Comparison of ENCODE assay signal across 28 cellular contexts in the genomic region with DNA sequence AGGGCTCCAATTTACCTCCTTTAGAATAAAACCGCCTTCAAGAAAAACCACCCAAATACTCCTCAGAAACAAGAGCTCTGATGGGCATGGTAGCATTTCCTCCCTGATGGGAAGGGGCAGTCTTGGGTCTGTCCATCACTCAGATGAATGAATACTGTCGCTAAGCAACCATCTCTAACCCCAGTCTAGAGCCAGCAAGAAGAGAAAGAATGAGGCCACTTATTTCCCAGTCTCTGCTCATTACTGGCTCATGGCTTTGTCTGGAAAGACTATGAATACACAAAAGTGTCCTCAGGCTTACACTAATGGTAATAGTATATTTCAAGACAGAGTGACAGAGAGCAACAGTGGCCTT. TPM values are rescaled to one million over a fixed set of nuclear protein-coding genes. Genes with fewer than 3 reads are reported as not detected.
DNase-seq lines count a peak whose midpoint lies in the region; ATAC-seq and TF ChIP-seq lines count a peak whose summit lies in the region.
"Had no signal": no experiment of that assay in that cellular context is flagged by ENCODE, and none has a peak within 500 bp of the region (broad histone marks: within the 10 kb centered on the region; RNA-seq: fewer than 3 reads in every experiment).

No MANE protein-coding gene starts in this region.

- no peak overlapping the region for H3K27ac Mint-ChIP-seq in GM23338
- no peak overlapping the region for H3K27ac Mint-ChIP-seq in endodermal cell
- no peak overlapping the region for H3K27ac Mint-ChIP-seq in endothelial cell (ENCODE audit: unreplicated experiment)
- no peak overlapping the region for H3K27ac Mint-ChIP-seq in activated naive CD4-positive, alpha-beta T cell treated with anti-CD3 and anti-CD28 coated beads, Interleukin-2, amount 50 U/mL, for 72 hours
- H3K27ac Mint-ChIP-seq: activated naive CD8-positive, alpha-beta T cell treated with anti-CD3 and anti-CD28 coated beads, Interleukin-2, amount 50 U/mL, for 24 hours; type B pancreatic cell had no signal

- peak; percentile 57 for ATAC-seq in GM23338
- no peak for ATAC-seq in GM21360 (IDR thresholded peaks at IDR 0.05; ENCODE audit: unreplicated experiment)
- no peak for ATAC-seq in activated naive CD4-positive, alpha-beta T cell treated with anti-CD3 and anti-CD28 coated beads, Interleukin-2, amount 50 U/mL, for 72 hours
- ATAC-seq: activated naive CD8-positive, alpha-beta T cell treated with anti-CD3 and anti-CD28 coated beads, Interleukin-2, amount 50 U/mL, for 24 hours; SK-N-SH treated with all-trans-retinoic acid at 6 μM for 48 hours had no signal

- no peak for TF ChIP-seq RAD21 in neural cell (conservative IDR thresholded peaks at IDR 0.05)

- H3K9me3 ChIP-seq in NT2/D1 (ENCODE audit: insufficient read depth, low read length) (no peaks in the 10 kb centered on the region), endodermal cell (ENCODE audit: control insufficient read depth, low read length) (no peaks in the 10 kb centered on the region), neural cell (ENCODE audit: low read length) (no peaks in the 10 kb centered on the region), suprapubic skin (no peaks in the 10 kb centered on the region)
- H3K9me3 ChIP-seq: esophagus squamous epithelium, right atrium auricular region, stomach had no signal

- H3K9me3 Mint-ChIP-seq in GM23338 = no peaks in the 10 kb centered on the region
- no peaks in the 10 kb centered on the region for H3K9me3 Mint-ChIP-seq in endodermal cell
- H3K9me3 Mint-ChIP-seq in endothelial cell (ENCODE audit: unreplicated experiment) = no peaks in the 10 kb centered on the region
- H3K9me3 Mint-ChIP-seq in activated naive CD4-positive, alpha-beta T cell treated with anti-CD3 and anti-CD28 coated beads, Interleukin-2, amount 50 U/mL, for 72 hours = no peaks in the 10 kb centered on the region
- H3K9me3 Mint-ChIP-seq: activated naive CD8-positive, alpha-beta T cell treated with anti-CD3 and anti-CD28 coated beads, Interleukin-2, amount 50 U/mL, for 24 hours; naive B cell had no signal

- TF ChIP-seq CTCF in GM23338 (conservative IDR thresholded peaks at IDR 0.05; ENCODE audit: low read depth in 2 of 2) = no peak
- no peak for TF ChIP-seq CTCF in endodermal cell (conservative IDR thresholded peaks at IDR 0.05)
- no peak for TF ChIP-seq CTCF in neural cell (IDR thresholded peaks at IDR 0.05; ENCODE audit: poor library complexity, severe bottlenecking)
- TF ChIP-seq CTCF in suprapubic skin (IDR thresholded peaks at IDR 0.05) = no peak
- TF ChIP-seq CTCF in endothelial cell (IDR thresholded peaks at IDR 0.05; ENCODE audit: unreplicated experiment) = no peak

- H2AFZ ChIP-seq in GM23338 (peak overlapping the region; percentile 56; the same call in 1 of the 2 replicates), neural cell (ENCODE audit: low read depth, low read length) (no peak overlapping the region)
- H2AFZ ChIP-seq: parathyroid adenoma had no signal

- no peaks in the 10 kb centered on the region for H3K36me3 Mint-ChIP-seq in GM23338 (ENCODE audit: low read depth)
- no peaks in the 10 kb centered on the region for H3K36me3 Mint-ChIP-seq in endodermal cell (ENCODE audit: low read depth)
- no peaks in the 10 kb centered on the region for H3K36me3 Mint-ChIP-seq in endothelial cell (ENCODE audit: low read depth, unreplicated experiment)
- H3K36me3 Mint-ChIP-seq in activated naive CD4-positive, alpha-beta T cell treated with anti-CD3 and anti-CD28 coated beads, Interleukin-2, amount 50 U/mL, for 72 hours = no peaks in the 10 kb centered on the region
- H3K36me3 Mint-ChIP-seq: naive B cell, type B pancreatic cell had no signal

- H3K79me2 ChIP-seq in GM23338 (replicated peaks; ENCODE audit: insufficient read depth) (no peaks in the 10 kb centered on the region), neural cell (replicated peaks; ENCODE audit: insufficient read depth, low read length) (no peaks in the 10 kb centered on the region)
- H3K79me2 ChIP-seq: parathyroid adenoma had no signal

- H3K4me3 ChIP-seq in GM23338 (no peak overlapping the region), NT2/D1 (ENCODE audit: insufficient read length, low read depth) (no peak overlapping the region), endodermal cell (ENCODE audit: low read length) (no peak overlapping the region), neural cell (ENCODE audit: low read length) (no peak overlapping the region), suprapubic skin (no peak overlapping the region)
- H3K4me3 ChIP-seq: coronary artery, esophagus squamous epithelium, right atrium auricular region, smooth muscle cell, stomach had no signal

- H3K9me2 ChIP-seq in GM23338 (ENCODE audit: insufficient read depth) (no peaks in the 10 kb centered on the region), neural cell (ENCODE audit: insufficient read depth, low read length) (no peaks in the 10 kb centered on the region)

- no peak for TF ChIP-seq POLR2A in suprapubic skin (IDR thresholded peaks at IDR 0.05)

- DNase-seq in GM23338 (ENCODE audit: low spot score) (peak; percentile 49), NT2/D1 (ENCODE audit: low read depth, low spot score) (peak; percentile 36), endodermal cell (peak; percentile 42), suprapubic skin (ENCODE audit: low spot score in 2 of 2) (no peak), endothelial cell (ENCODE audit: low spot score) (no peak)
- DNase-seq in activated naive CD4-positive, alpha-beta T cell treated with anti-CD3 and anti-CD28 coated beads, Interleukin-2, amount 50 U/mL, for 72 hours (ENCODE audit: low spot score in 2 of 2) = no peak
- DNase-seq: activated CD4-positive, alpha-beta T cell treated with anti-CD3 and anti-CD28 coated beads for 4 hours; activated effector memory CD4-positive, alpha-beta T cell treated with Interleukin-2 at 50 U/mL for 16 hours; activated naive CD8-positive, alpha-beta T cell treated with anti-CD3 and anti-CD28 coated beads, Interleukin-2, amount 50 U/mL, for 24 hours; esophagus squamous epithelium; foreskin melanocyte; GF-D8; HCEC 1CT; naive B cell; NCI-H1105; NCI-H446; stimulated activated CD4-positive, alpha-beta T cell treated with anti-CD3 and anti-CD28 coated beads, Interleukin-1b, Interleukin-23, amount 100 ng/mL, for 48 hours; stomach; T-helper 2 cell had no signal

- WGBS in endodermal cell (ENCODE audit: insufficient coverage in 1 of 2, insufficient read length in 1 of 2), 2 experiments = 88 to 100% methylated on average over 1 to 2 of the region's 2 CpGs
- 94% methylated on average over 2 of the region's 2 CpGs for WGBS in suprapubic skin

- no peak overlapping the region for H3K27ac ChIP-seq in GM23338 (ENCODE audit: low read depth)
- H3K27ac ChIP-seq in endodermal cell (ENCODE audit: low read depth, low read length) = peak overlapping the region; percentile 90
- H3K27ac ChIP-seq in neural cell (ENCODE audit: low read length) = no peak overlapping the region
- no peak overlapping the region for H3K27ac ChIP-seq in suprapubic skin
- H3K27ac ChIP-seq: esophagus squamous epithelium, parathyroid adenoma, right atrium auricular region had no signal

- H3K9ac ChIP-seq in NT2/D1 (ENCODE audit: insufficient read length, low read depth) = no peak overlapping the region
- no peak overlapping the region for H3K9ac ChIP-seq in endodermal cell (ENCODE audit: extremely low read depth, low read length, poor library complexity, severe bottlenecking)
- no peak overlapping the region for H3K9ac ChIP-seq in neural cell (ENCODE audit: low read length)
- H3K9ac ChIP-seq: parathyroid adenoma had no signal

- H3K27me3 Mint-ChIP-seq in GM23338 (ENCODE audit: insufficient read depth, low read depth, poor library complexity) (peaks cover 7% of the 10 kb centered on the region), endodermal cell (ENCODE audit: insufficient read depth) (no peaks in the 10 kb centered on the region), endothelial cell (ENCODE audit: unreplicated experiment) (no peaks in the 10 kb centered on the region)
- H3K27me3 Mint-ChIP-seq: activated naive CD8-positive, alpha-beta T cell treated with anti-CD3 and anti-CD28 coated beads, Interleukin-2, amount 50 U/mL, for 24 hours; type B pancreatic cell had no signal

- no peaks in the 10 kb centered on the region for H4K20me1 ChIP-seq in GM23338 (replicated peaks; ENCODE audit: insufficient read depth)
- no peaks in the 10 kb centered on the region for H4K20me1 ChIP-seq in neural cell (ENCODE audit: insufficient read depth)

- no peak overlapping the region for H3K4me2 ChIP-seq in GM23338
- peak overlapping the region; percentile 1 for H3K4me2 ChIP-seq in neural cell (ENCODE audit: low read length)
- H3K4me2 ChIP-seq: smooth muscle cell had no signal

- H3K36me3 ChIP-seq in GM23338 (ENCODE audit: insufficient read depth) (no peaks in the 10 kb centered on the region), NT2/D1 (ENCODE audit: insufficient read depth, insufficient read length, low read length) (no peaks in the 10 kb centered on the region), endodermal cell (ENCODE audit: control insufficient read depth, insufficient read depth, low read length) (no peaks in the 10 kb centered on the region), neural cell (ENCODE audit: insufficient read depth, low read length) (no peaks in the 10 kb centered on the region), suprapubic skin (no peaks in the 10 kb centered on the region)
- H3K36me3 ChIP-seq: esophagus squamous epithelium, right atrium auricular region, stomach had no signal

- H3K4me3 Mint-ChIP-seq in GM23338 (no peak overlapping the region), endodermal cell (no peak overlapping the region), endothelial cell (ENCODE audit: unreplicated experiment) (no peak overlapping the region)
- H3K4me3 Mint-ChIP-seq: activated naive CD8-positive, alpha-beta T cell treated with anti-CD3 and anti-CD28 coated beads, Interleukin-2, amount 50 U/mL, for 24 hours; naive B cell; type B pancreatic cell had no signal

- TF ChIP-seq EP300 in neural cell (conservative IDR thresholded peaks at IDR 0.05; ENCODE audit: poor library complexity, severe bottlenecking) (no peak), suprapubic skin (IDR thresholded peaks at IDR 0.05) (no peak)

- H3F3A ChIP-seq in GM23338 (replicated peaks; ENCODE audit: low read depth) (no peaks in the 10 kb centered on the region), neural cell (ENCODE audit: insufficient read depth, low read length, poor library complexity, severe bottlenecking) (no peaks in the 10 kb centered on the region)

- no peaks in the 10 kb centered on the region for H3K27me3 ChIP-seq in GM23338 (ENCODE audit: insufficient read depth)
- H3K27me3 ChIP-seq in NT2/D1 (ENCODE audit: insufficient read depth, insufficient read length) = no peaks in the 10 kb centered on the region
- H3K27me3 ChIP-seq in endodermal cell (ENCODE audit: control insufficient read depth, insufficient read depth, low read length, poor library complexity, severe bottlenecking) = no peaks in the 10 kb centered on the region
- H3K27me3 ChIP-seq in neural cell (ENCODE audit: insufficient read depth, low read depth, low read length) = no peaks in the 10 kb centered on the region
- no peaks in the 10 kb centered on the region for H3K27me3 ChIP-seq in suprapubic skin
- H3K27me3 ChIP-seq: esophagus squamous epithelium, right atrium auricular region, stomach had no signal

- H3K4me1 Mint-ChIP-seq in GM23338 (peaks cover 12% of the 10 kb centered on the region), endodermal cell (peaks cover 24% of the 10 kb centered on the region), endothelial cell (ENCODE audit: unreplicated experiment) (peaks cover 4% of the 10 kb centered on the region)
- H3K4me1 Mint-ChIP-seq: activated naive CD8-positive, alpha-beta T cell treated with anti-CD3 and anti-CD28 coated beads, Interleukin-2, amount 50 U/mL, for 24 hours; naive B cell had no signal

- H3K4me1 ChIP-seq in GM23338 (ENCODE audit: insufficient read depth) (no peaks in the 10 kb centered on the region), NT2/D1 (ENCODE audit: insufficient read depth, insufficient read length) (peaks cover 6% of the 10 kb centered on the region), endodermal cell (ENCODE audit: control insufficient read depth, insufficient read depth, low read length) (no peaks in the 10 kb centered on the region), suprapubic skin (no peaks in the 10 kb centered on the region)

RNA-seq across cellular contexts. Expression of a gene that starts 51.0 kb away (rescaled TPM):
- total RNA-seq in GM23338 (2014; rRNA removed; shearing (Covaris generic)) = 5.1 and 9.7 TPM in 2 replicates
- polyA plus RNA-seq in GM23338 (2016; fragmentation: Nextera tagmentation; extraction: Ambion mirVana) = 6.9 and 7.8 TPM in 2 replicates
- 10 to 100 TPM; 27.6 to 38.1 TPM for total RNA-seq in endodermal cell
- polyA plus RNA-seq in endodermal cell (2013, experiment 1 of 2) = 13.1 TPM
- polyA plus RNA-seq in endodermal cell (2013, experiment 2 of 2) = 11.4 TPM
- polyA plus RNA-seq in neural cell = 0.10 TPM in 1 of 2 replicates, not detected in the other
- polyA minus RNA-seq in neural cell = 0.23 TPM in 1 of 2 replicates, not detected in the other
- 100 to 1,000 TPM in 2 of 4 donors, 10 to 100 TPM in 2; 36.5 to 110 (median 84.0) TPM for total RNA-seq in suprapubic skin
- 1.4 TPM for total RNA-seq in endothelial cell (ENCODE audit: unreplicated experiment)
- total RNA-seq in activated naive CD4-positive, alpha-beta T cell treated with anti-CD3 and anti-CD28 coated beads, Interleukin-2, amount 50 U/mL, for 72 hours = under 1 TPM in 1 of 2 donors, not detected in 1; 0.18 TPM
- total RNA-seq: OCI-LY7 had no signal

Comparison
In these comparisons a context has a peak if more than half of its experiments do, and no peak if none do; other contexts are left out.
1. DNase-seq: peak in GM23338 (single experiment), NT2/D1 (single experiment) and endodermal cell (single experiment); none in suprapubic skin (0 of 2), endothelial cell (single experiment) and activated naive CD4-positive, alpha-beta T cell treated with anti-CD3 and anti-CD28 coated beads, Interleukin-2, amount 50 U/mL, for 72 hours (0 of 2).